ENCODE assay signal across 34 cellular contexts in genomic region chr2:88680916-88681315, GRCh38.
"Had no signal": no experiment of that assay in that cellular context is flagged by ENCODE, and none has a peak within 500 bp of the region (broad histone marks: within the 10 kb centered on the region; RNA-seq: fewer than 3 reads in every experiment).

No MANE protein-coding gene starts in this region.

- H3K36me3 ChIP-seq: breast epithelium, Peyer's patch had no signal

- H3K27me3 ChIP-seq: breast epithelium, Peyer's patch had no signal

- ATAC-seq: activated CD8-positive, alpha-beta memory T cell treated with anti-CD3 and anti-CD28 coated beads, Interleukin-2, amount 10 ng/mL, durations not matched to agents 7 days and 5 days; PC-3; Right ventricle myocardium inferior had no signal

- DNase-seq: activated B cell treated with CpG ODN at 0.5 μM for 24 hours; activated CD4-positive, alpha-beta memory T cell treated with anti-CD3 and anti-CD28 coated beads, Interleukin-2, amount 10 ng/mL, durations not matched to agents 7 days and 5 days; activated CD4-positive, alpha-beta T cell treated with anti-CD3 and anti-CD28 coated beads for 4 hours; activated CD4-positive, alpha-beta T cell treated with anti-CD3 and anti-CD28 coated beads, Interleukin-2, amount 50 U/mL, for 1 hour; activated CD4-positive, CD25-positive, alpha-beta regulatory T cell treated with anti-CD3 and anti-CD28 coated beads, Interleukin-2, amount 50 U/mL, for 72 hours; activated CD8-positive, alpha-beta memory T cell treated with anti-CD3 and anti-CD28 coated beads for 24 hours; activated CD8-positive, alpha-beta memory T cell treated with anti-CD3 and anti-CD28 coated beads, Interleukin-2, amount 10 ng/mL, durations not matched to agents 7 days and 5 days; activated CD8-positive, alpha-beta memory T cell treated with anti-CD3 and anti-CD28 coated beads, Interleukin-2, amount 50 U/mL, for 48 hours; activated gamma-delta T cell; activated naive CD4-positive, alpha-beta T cell treated with Interleukin-2 at 50 U/mL for 16 hours; amniotic stem cell; aorta; cerebellar nuclear complex; MM.1S; NCI-H1092; NCI-H1436 treated with DMSO at 0.1 percent for 48 hours; NCI-H1694 treated with DMSO at 0.1 percent for 48 hours; NCI-H2029; NCI-H345; NCI-H526; NCI-H748 treated with DMSO at 0.1 percent for 48 hours; NK-92 treated with Interleukin-12 subunit alpha and Interleukin-12 subunit beta, amount 100 ng/mL, for 24 hours; PC-3; Peyer's patch; SIG-M5; SW 1271; T-helper 1 cell; T-helper 2 cell; T-helper 9 cell had no signal

- H3K9me3 ChIP-seq: breast epithelium had no signal

- H3K27ac ChIP-seq: breast epithelium, KMS-11, Peyer's patch, RWPE1, VCaP had no signal

- H3K4me3 ChIP-seq: breast epithelium, Peyer's patch had no signal

- H3K4me1 ChIP-seq: breast epithelium, Peyer's patch had no signal
